In the genomic region with DNA sequence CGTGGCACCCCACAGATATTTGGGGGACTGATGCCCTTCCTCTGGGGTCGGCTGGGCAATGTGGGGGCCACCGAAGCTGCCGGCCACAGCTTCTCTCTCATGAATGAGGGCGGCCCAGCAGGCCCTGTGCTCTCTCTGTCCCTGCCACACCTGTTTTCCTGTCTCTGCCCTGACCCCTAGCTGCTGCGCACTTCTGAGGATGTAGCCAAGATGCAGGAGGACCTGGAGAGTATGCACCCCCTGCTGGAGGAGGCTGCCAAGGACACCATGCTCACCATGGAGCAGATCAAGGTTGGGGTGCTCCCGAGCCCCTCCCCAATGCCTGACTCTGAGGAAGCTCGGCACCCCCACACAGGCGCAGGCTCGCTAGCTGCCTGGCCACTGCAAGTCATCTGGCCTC, we compare ENCODE assay signal across 7 cellular contexts. TPM values are rescaled to one million over a fixed set of nuclear protein-coding genes. Genes with fewer than 3 reads are reported as not detected.
DNase-seq lines count a peak whose midpoint lies in the region; ATAC-seq and TF ChIP-seq lines count a peak whose summit lies in the region.

No MANE protein-coding gene starts in this region.

- no peak overlapping the region for H3K27ac Mint-ChIP-seq in memory B cell

- peaks cover 8% of the 10 kb centered on the region for H3K4me1 Mint-ChIP-seq in memory B cell

- no peak overlapping the region for H3K4me3 Mint-ChIP-seq in memory B cell

- DNase-seq in GM03348 (ENCODE audit: low spot score) (peak; percentile 57), memory B cell (ENCODE audit: low spot score in 2 of 2) (no peak), NCI-H2171 (lab: John Stamatoyannopoulos, UW) (no peak), left cardiac atrium (no peak)

- ATAC-seq in memory B cell (ENCODE audit: low read depth) (peak; percentile 35), GM18909 (IDR thresholded peaks at IDR 0.05; ENCODE audit: poor library complexity, unreplicated experiment) (no peak), left cardiac atrium (no peak)

- H3K36me3 Mint-ChIP-seq in memory B cell: peaks cover 2% of the 10 kb centered on the region

- peak; percentile 57 for TF ChIP-seq RAD21 in Ishikawa (IDR thresholded peaks at IDR 0.05; ENCODE audit: low read depth)

- TF ChIP-seq CTCF in WI38 (IDR thresholded peaks at IDR 0.05; ENCODE audit: low read depth, low read length): peak; percentile 60

- intact Hi-C loops in left cardiac atrium (cut with DNase I): no loop called here

- no peaks in the 10 kb centered on the region for H3K27me3 Mint-ChIP-seq in memory B cell

- H3K9me3 Mint-ChIP-seq in memory B cell: no peaks in the 10 kb centered on the region

- no peak for TF ChIP-seq EP300 in Ishikawa (IDR thresholded peaks at IDR 0.05; ENCODE audit: borderline replicate concordance)

- no peak overlapping the region for H3K4me3 ChIP-seq in WI38 (ENCODE audit: low read depth, low read length)

TF ChIP-seq in Ishikawa, 13 proteins besides CTCF, POLR2A, EP300 and RAD21:
- no peak for TF ChIP-seq CREB1 (IDR thresholded peaks at IDR 0.05; ENCODE audit: low read depth)

RNA-seq across cellular contexts. Expression of gene BAP1, which starts 24.7 kb away (rescaled TPM):
- 10 to 100 TPM; 52.6 to 62.4 TPM for total RNA-seq in left cardiac atrium

RNA-seq across cellular contexts. Expression of gene PHF7, which starts 25.3 kb away (rescaled TPM):
- 10 to 100 TPM; 13.1 to 16.0 TPM for total RNA-seq in left cardiac atrium

RNA-seq across cellular contexts. Expression of gene SEMA3G, which starts 59.7 kb away (rescaled TPM):
- total RNA-seq in left cardiac atrium: 10 to 100 TPM; 13.7 to 19.9 TPM
